Comparison of ENCODE assay signal across 8 cellular contexts in the genomic region with DNA sequence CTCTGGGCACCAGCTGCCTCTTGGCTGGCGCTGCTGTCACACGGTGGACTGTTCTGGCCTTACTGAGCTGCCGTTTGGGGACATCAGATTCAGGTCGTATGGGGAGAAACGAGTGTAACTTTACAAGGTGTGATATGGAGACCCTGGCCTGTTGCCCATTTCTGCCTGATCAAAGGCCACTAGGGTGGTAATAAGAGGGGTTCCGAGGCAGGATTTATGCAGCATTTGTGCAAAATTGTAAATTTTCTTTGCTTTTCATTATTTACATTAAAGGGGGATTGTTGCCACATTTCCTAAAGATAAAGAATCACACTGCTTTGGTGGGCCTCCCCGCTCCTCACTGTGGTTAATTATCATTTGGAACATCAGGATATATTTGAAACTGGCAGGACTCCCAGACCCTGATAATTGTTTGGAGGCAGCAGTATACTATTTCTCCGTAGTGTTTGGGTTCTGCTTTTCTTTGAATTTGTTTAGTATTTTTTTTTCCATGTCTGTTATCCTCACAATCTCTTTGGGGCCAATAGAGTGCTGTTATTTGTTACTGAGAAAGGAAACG. TPM values are rescaled to one million over a fixed set of nuclear protein-coding genes. Genes with fewer than 3 reads are reported as not detected.
DNase-seq lines count a peak whose midpoint lies in the region; ATAC-seq and TF ChIP-seq lines count a peak whose summit lies in the region.

No MANE protein-coding gene starts in this region.

- POLR2A ChIA-PET in PC-3 (lab: Charles Lee; ENCODE audit: unreplicated experiment) = interaction anchor here (0.6 kb wide), 1 partner anchor 32 kb away, joined by 14 read pairs; no protein-coding TSS in a partner anchor

- H3K27ac Mint-ChIP-seq in activated naive CD4-positive, alpha-beta T cell treated with anti-CD3 and anti-CD28 coated beads, Interleukin-2, amount 50 U/mL, for 24 hours = peak overlapping the region; percentile 75
- H3K27ac Mint-ChIP-seq in endothelial cell (ENCODE audit: unreplicated experiment) = peak overlapping the region; percentile 83

- TF ChIP-seq CTCF in PC-3 (conservative IDR thresholded peaks at IDR 0.05; ENCODE audit: low read depth, low read length) (no peak), endothelial cell (IDR thresholded peaks at IDR 0.05; ENCODE audit: unreplicated experiment) (no peak), neutrophil (IDR thresholded peaks at IDR 0.05) (no peak)

- H3K36me3 ChIP-seq in PC-3 (ENCODE audit: low read depth, low read length) = peaks cover 7% of the 10 kb centered on the region
- peaks cover 12% of the 10 kb centered on the region for H3K36me3 ChIP-seq in neutrophil

- peaks cover 5% of the 10 kb centered on the region for H3K36me3 Mint-ChIP-seq in activated naive CD4-positive, alpha-beta T cell treated with anti-CD3 and anti-CD28 coated beads, Interleukin-2, amount 50 U/mL, for 24 hours
- peaks cover 18% of the 10 kb centered on the region for H3K36me3 Mint-ChIP-seq in endothelial cell (ENCODE audit: low read depth, unreplicated experiment)

- H3K4me2 ChIP-seq in PC-3 (ENCODE audit: low read length) = peak overlapping the region; percentile 94

- intact Hi-C loops in PC-3 (cut with micrococcal nuclease) = no loop called here

- ATAC-seq in PC-3 = no peak; the same call in 1 of the 2 replicates

- H3K4me3 Mint-ChIP-seq in activated naive CD4-positive, alpha-beta T cell treated with anti-CD3 and anti-CD28 coated beads, Interleukin-2, amount 50 U/mL, for 24 hours = peak overlapping the region; percentile 92
- H3K4me3 Mint-ChIP-seq in endothelial cell (ENCODE audit: unreplicated experiment) = peak overlapping the region; percentile 96

- H3K9me2 ChIP-seq in PC-3 (replicated peaks; ENCODE audit: low read length) = no peaks in the 10 kb centered on the region

- H2AFZ ChIP-seq in PC-3 (ENCODE audit: low read length) = peak overlapping the region; percentile 91

- H3K4me1 ChIP-seq in PC-3 (ENCODE audit: insufficient read depth, low read length) (peaks cover 23% of the 10 kb centered on the region), neutrophil (ENCODE audit: control insufficient read depth in 1 of 2, insufficient read depth in 1 of 2, low read depth in 1 of 2, low read length in 1 of 2) (peaks cover 57 to 65% of the 10 kb centered on the region in 2 experiments)

- CTCF ChIA-PET in PC-3 (lab: Charles Lee) = no interaction called here

- H3K27me3 ChIP-seq in PC-3 (ENCODE audit: low read length) (no peaks in the 10 kb centered on the region), neutrophil (no peaks in the 10 kb centered on the region)

- DNase-seq in activated naive CD4-positive, alpha-beta T cell (lab: John Stamatoyannopoulos, UW) = no peak
- DNase-seq in PC-3 (no peak), endothelial cell (ENCODE audit: low spot score) (peak; percentile 16), dermis blood vessel endothelial cell (no peak), glomerular visceral epithelial cell (ENCODE audit: extremely low spot score) (no peak)
- no peak for DNase-seq in activated effector memory CD4-positive, alpha-beta T cell treated with Interleukin-2 at 50 U/mL for 16 hours

- H3K4me3 ChIP-seq in PC-3 (ENCODE audit: low read length) (peak overlapping the region; percentile 81), neutrophil (ENCODE audit: low read depth in 1 of 2, low read length in 1 of 2) (peak overlapping the region; percentile 88 to 98)

- no peak overlapping the region for H3K27ac ChIP-seq in PC-3 (ENCODE audit: low read length)
- peak overlapping the region; percentile 81 for H3K27ac ChIP-seq in neutrophil

- H3K4me1 Mint-ChIP-seq in activated naive CD4-positive, alpha-beta T cell treated with anti-CD3 and anti-CD28 coated beads, Interleukin-2, amount 50 U/mL, for 24 hours = peaks cover 54% of the 10 kb centered on the region
- H3K4me1 Mint-ChIP-seq in endothelial cell (ENCODE audit: unreplicated experiment) = peaks cover 27% of the 10 kb centered on the region

- peak overlapping the region; percentile 58 for H3K9ac ChIP-seq in PC-3 (ENCODE audit: low read length)

- H3K79me2 ChIP-seq in PC-3 (ENCODE audit: low read length) = peaks cover 28% of the 10 kb centered on the region

- H4K20me1 ChIP-seq in PC-3 (ENCODE audit: low read length) = no peaks in the 10 kb centered on the region

- no peaks in the 10 kb centered on the region for H3K9me3 Mint-ChIP-seq in activated naive CD4-positive, alpha-beta T cell treated with anti-CD3 and anti-CD28 coated beads, Interleukin-2, amount 50 U/mL, for 24 hours
- H3K9me3 Mint-ChIP-seq in endothelial cell (ENCODE audit: unreplicated experiment) = no peaks in the 10 kb centered on the region

- H3K9me3 ChIP-seq in PC-3 (ENCODE audit: low read length) (no peaks in the 10 kb centered on the region), neutrophil (no peaks in the 10 kb centered on the region)

- H3F3A ChIP-seq in PC-3 (ENCODE audit: low read length, unreplicated experiment) = no peaks in the 10 kb centered on the region

- TSS peak; percentile 59 for BruUV-seq in PC-3 (replicated peaks; lab: Mats Ljungman, UMichigan)

- no peaks in the 10 kb centered on the region for H3K27me3 Mint-ChIP-seq in activated naive CD4-positive, alpha-beta T cell treated with anti-CD3 and anti-CD28 coated beads, Interleukin-2, amount 50 U/mL, for 24 hours
- H3K27me3 Mint-ChIP-seq in endothelial cell (ENCODE audit: unreplicated experiment) = peaks cover 8% of the 10 kb centered on the region

RNA-seq across cellular contexts. Expression of gene NXPE3, which starts 0.9 kb away (rescaled TPM):
- total RNA-seq in PC-3 (2014; rRNA removed) (11.6 and 12.6 TPM in 2 replicates), endothelial cell (ENCODE audit: unreplicated experiment) (20.3 TPM), dermis blood vessel endothelial cell (5.1 and 13.5 TPM in 2 replicates)

RNA-seq across cellular contexts. Expression of gene CEP97, which starts 55.5 kb away (rescaled TPM):
- total RNA-seq in PC-3 (2014; rRNA removed) (12.1 and 14.1 TPM in 2 replicates), endothelial cell (ENCODE audit: unreplicated experiment) (7.2 TPM), dermis blood vessel endothelial cell (11.1 and 12.8 TPM in 2 replicates)
